Comparison of ENCODE assay signal across 14 cellular contexts in the genomic region with DNA sequence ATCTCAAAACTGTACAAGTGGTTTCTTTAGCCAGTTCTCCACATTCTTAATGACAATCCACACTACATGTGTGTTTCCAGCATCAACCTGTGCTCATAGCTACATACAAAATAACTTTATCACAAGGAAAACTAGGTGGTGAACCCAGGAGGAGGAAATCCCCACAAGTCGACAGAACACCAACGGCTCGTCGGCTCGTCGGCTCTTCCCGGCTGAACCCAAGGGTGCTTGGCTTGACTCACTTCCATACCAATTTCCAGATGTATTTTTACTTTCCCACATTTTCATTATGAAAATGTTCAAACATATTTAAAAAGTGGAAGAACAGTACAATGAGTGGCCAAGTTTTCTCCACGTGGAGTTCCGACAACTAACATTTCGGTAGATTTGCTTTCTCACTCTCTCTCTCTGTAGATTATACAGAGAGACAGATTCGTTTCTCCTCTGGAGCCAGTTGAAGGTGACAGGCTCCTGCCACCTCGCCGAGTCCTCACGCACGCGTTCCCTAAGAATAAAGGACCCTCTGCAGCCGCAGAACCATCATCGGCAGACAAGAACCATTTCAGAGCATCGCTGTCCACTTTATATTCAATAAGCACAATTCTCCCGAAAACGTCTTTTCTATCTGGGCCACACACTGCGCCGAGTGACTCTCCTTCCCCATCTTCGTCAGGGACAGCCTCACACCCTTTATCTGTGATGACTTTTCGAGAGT.
"Had no signal": no experiment of that assay in that cellular context is flagged by ENCODE, and none has a peak within 500 bp of the region (broad histone marks: within the 10 kb centered on the region; RNA-seq: fewer than 3 reads in every experiment).

No MANE protein-coding gene starts in this region.

- H3K9me3 Mint-ChIP-seq: activated CD4-positive, alpha-beta memory T cell treated with anti-CD3 and anti-CD28 coated beads for 36 hours; activated naive CD8-positive, alpha-beta T cell treated with anti-CD3 and anti-CD28 coated beads for 36 hours; activated T-helper 1 cell treated with anti-CD3 and anti-CD28 coated beads, Interleukin-12 subunit alpha, Interleukin-12 subunit beta, Interleukin-2, Interleukin-4 antibody, amounts not matched to agents 30 ng/mL and 10 ng/mL and 1 ng/mL, durations not matched to agents 14 hours and 24 hours and 36 hours; nephron had no signal

- H3K27ac Mint-ChIP-seq: activated CD4-positive, alpha-beta memory T cell treated with anti-CD3 and anti-CD28 coated beads for 36 hours; activated CD4-positive, alpha-beta T cell treated with anti-CD3 and anti-CD28 coated beads for 36 hours; activated naive CD8-positive, alpha-beta T cell treated with anti-CD3 and anti-CD28 coated beads for 36 hours; activated T-helper 1 cell treated with anti-CD3 and anti-CD28 coated beads, Interleukin-12 subunit alpha, Interleukin-12 subunit beta, Interleukin-2, Interleukin-4 antibody, amounts not matched to agents 30 ng/mL and 10 ng/mL and 1 ng/mL, durations not matched to agents 14 hours and 24 hours and 36 hours; nephron; stimulated activated naive B cell treated with anti-CD40 and anti-IgM and Interleukin-4, amounts not matched to agents 10 μg/mL and 1 μg/mL and 100 μg/mL, for 72 hours had no signal

- H3K36me3 Mint-ChIP-seq: activated CD4-positive, alpha-beta memory T cell treated with anti-CD3 and anti-CD28 coated beads for 36 hours; activated naive CD8-positive, alpha-beta T cell treated with anti-CD3 and anti-CD28 coated beads for 36 hours; stimulated activated naive B cell treated with anti-CD40 and anti-IgM and Interleukin-4, amounts not matched to agents 10 μg/mL and 1 μg/mL and 100 μg/mL, for 72 hours had no signal

- H3K4me1 ChIP-seq: upper lobe of left lung had no signal

- H3K36me3 ChIP-seq: cardiac muscle cell, upper lobe of left lung had no signal

- H3K4me1 Mint-ChIP-seq: activated CD4-positive, alpha-beta T cell treated with anti-CD3 and anti-CD28 coated beads for 36 hours; activated naive CD8-positive, alpha-beta T cell treated with anti-CD3 and anti-CD28 coated beads for 36 hours; stimulated activated naive B cell treated with anti-CD40 and anti-IgM and Interleukin-4, amounts not matched to agents 10 μg/mL and 1 μg/mL and 100 μg/mL, for 72 hours had no signal

- H3K27me3 ChIP-seq: cardiac muscle cell, upper lobe of left lung had no signal

- H3K4me3 ChIP-seq: cardiac muscle cell, upper lobe of left lung had no signal

- H3K27ac ChIP-seq: cardiac muscle cell, upper lobe of left lung had no signal

- DNase-seq: activated CD4-positive, alpha-beta memory T cell treated with anti-CD3 and anti-CD28 coated beads for 36 hours; activated CD4-positive, alpha-beta T cell treated with anti-CD3 and anti-CD28 coated beads for 36 hours; activated naive CD4-positive, alpha-beta T cell; activated naive CD8-positive, alpha-beta T cell treated with anti-CD3 and anti-CD28 coated beads for 36 hours; activated T-cell treated with anti-CD3 and anti-CD28 coated beads for 4 hours; amniotic stem cell; left cardiac atrium; mesendoderm; stimulated activated naive B cell treated with anti-CD40 and anti-IgM and Interleukin-4, amounts not matched to agents 10 μg/mL and 1 μg/mL and 100 μg/mL, for 72 hours; T-helper 2 cell; upper lobe of left lung had no signal

- ATAC-seq: activated CD4-positive, alpha-beta T cell treated with anti-CD3 and anti-CD28 coated beads for 36 hours; stimulated activated naive B cell treated with anti-CD40 and anti-IgM and Interleukin-4, amounts not matched to agents 10 μg/mL and 1 μg/mL and 100 μg/mL, for 72 hours had no signal

- H3K4me3 Mint-ChIP-seq: activated CD4-positive, alpha-beta memory T cell treated with anti-CD3 and anti-CD28 coated beads for 36 hours; activated CD4-positive, alpha-beta T cell treated with anti-CD3 and anti-CD28 coated beads for 36 hours; activated naive CD8-positive, alpha-beta T cell treated with anti-CD3 and anti-CD28 coated beads for 36 hours; activated T-helper 1 cell treated with anti-CD3 and anti-CD28 coated beads, Interleukin-12 subunit alpha, Interleukin-12 subunit beta, Interleukin-2, Interleukin-4 antibody, amounts not matched to agents 30 ng/mL and 10 ng/mL and 1 ng/mL, durations not matched to agents 14 hours and 24 hours and 36 hours; nephron; stimulated activated naive B cell treated with anti-CD40 and anti-IgM and Interleukin-4, amounts not matched to agents 10 μg/mL and 1 μg/mL and 100 μg/mL, for 72 hours had no signal
